ENCODE assay signal across 11 cellular contexts in the genomic region with DNA sequence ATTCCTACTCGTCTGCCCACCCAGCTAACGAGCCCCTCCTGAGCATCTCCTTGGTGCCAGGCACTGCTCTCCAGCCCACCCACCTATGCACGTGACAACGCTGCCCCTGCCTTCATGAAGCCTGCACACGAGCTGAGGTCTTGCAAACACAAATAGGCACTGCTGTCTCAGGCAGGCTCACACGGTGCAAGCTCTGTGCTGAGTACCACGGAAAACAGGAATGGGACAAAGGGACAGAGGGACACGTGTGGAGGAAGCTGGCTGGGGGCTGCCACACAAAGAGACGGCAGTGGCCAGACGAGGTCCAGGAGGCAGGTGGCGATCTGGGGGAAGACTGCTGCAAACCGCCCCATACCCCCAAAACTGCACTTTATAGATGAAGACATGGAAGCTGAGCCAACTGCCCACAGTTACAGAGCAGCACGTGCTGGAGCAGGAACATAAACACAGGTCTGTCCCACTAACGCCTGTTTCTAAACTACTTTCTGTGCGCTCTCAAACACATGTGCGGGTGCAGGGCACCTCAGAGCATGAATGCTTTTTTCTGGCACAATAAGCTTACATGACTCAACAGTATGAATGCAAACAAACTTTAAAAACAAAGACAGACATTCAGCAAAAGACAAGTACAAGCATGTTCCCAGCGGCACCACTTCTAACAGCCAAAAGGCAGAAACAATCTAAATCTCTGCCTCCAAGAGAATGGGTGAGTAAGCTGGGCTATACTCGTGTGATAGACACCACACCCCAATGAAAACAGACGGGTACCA.
A peak's percentile ranks its signal among the peaks of the same experiment; 100 is the strongest.
DNase-seq lines count a peak whose midpoint lies in the region; ATAC-seq and TF ChIP-seq lines count a peak whose summit lies in the region.
"Had no signal": no experiment of that assay in that cellular context is flagged by ENCODE, and none has a peak within 500 bp of the region (broad histone marks: within the 10 kb centered on the region; RNA-seq: fewer than 3 reads in every experiment).

No MANE protein-coding gene starts in this region.

- peaks cover 10% of the 10 kb centered on the region for H3K4me1 ChIP-seq in adipocyte (ENCODE audit: control insufficient read depth, insufficient read depth, low read length)
- no peaks in the 10 kb centered on the region for H3K4me1 ChIP-seq in CD8-positive, alpha-beta T cell (ENCODE audit: insufficient read depth, low read length)
- H3K4me1 ChIP-seq: SJCRH30 had no signal

- peaks cover 19% of the 10 kb centered on the region for H3K9me3 Mint-ChIP-seq in activated CD4-positive, alpha-beta T cell treated with anti-CD3 and anti-CD28 coated beads for 36 hours (ENCODE audit: low read depth)
- H3K9me3 Mint-ChIP-seq in CD8-positive, alpha-beta T cell: peaks cover 14% of the 10 kb centered on the region

- peaks cover 9% of the 10 kb centered on the region for H3K9me3 ChIP-seq in adipocyte (ENCODE audit: control insufficient read depth, low read length)
- peaks cover 10% of the 10 kb centered on the region for H3K9me3 ChIP-seq in CD8-positive, alpha-beta T cell (ENCODE audit: low read length)

- no peak overlapping the region for H3K27ac Mint-ChIP-seq in activated CD4-positive, alpha-beta T cell treated with anti-CD3 and anti-CD28 coated beads for 36 hours
- no peak overlapping the region for H3K27ac Mint-ChIP-seq in CD8-positive, alpha-beta T cell

- intact Hi-C loops in sciatic nerve (cut with DNase I): no loop called here
- intact Hi-C loops in activated CD4-positive, alpha-beta T cell treated with anti-CD3 and anti-CD28 coated beads for 36 hours (cut with DNase I, micrococcal nuclease): no loop called here
- intact Hi-C loops in CD8-positive, alpha-beta T cell (cut with DNase I, micrococcal nuclease): no loop called here

- H3K4me3 Mint-ChIP-seq in activated CD4-positive, alpha-beta T cell treated with anti-CD3 and anti-CD28 coated beads for 36 hours: no peak overlapping the region
- no peak overlapping the region for H3K4me3 Mint-ChIP-seq in CD8-positive, alpha-beta T cell

- no peak for TF ChIP-seq CTCF in HFF-Myc (IDR thresholded peaks at IDR 0.05; ENCODE audit: low read depth, low read length, missing control alignments)
- no peak for TF ChIP-seq CTCF in CD8-positive, alpha-beta T cell (IDR thresholded peaks at IDR 0.05)

- CTCF ChIA-PET in activated CD4-positive, alpha-beta T cell treated with anti-CD3 and anti-CD28 coated beads for 36 hours (lab: Charles Lee): no interaction called here
- CTCF ChIA-PET in CD8-positive, alpha-beta T cell (lab: Charles Lee): interaction anchor here (0.6 to 1.4 kb wide), 2 partner anchors 10 to 33 kb away, joined by 3 to 5 read pairs; no protein-coding TSS in a partner anchor

- H3K36me3 Mint-ChIP-seq in activated CD4-positive, alpha-beta T cell treated with anti-CD3 and anti-CD28 coated beads for 36 hours (ENCODE audit: low read depth): peaks cover 33% of the 10 kb centered on the region
- H3K36me3 Mint-ChIP-seq in CD8-positive, alpha-beta T cell: peaks cover 11% of the 10 kb centered on the region

- no peak overlapping the region for H3K27ac ChIP-seq in CD8-positive, alpha-beta T cell (ENCODE audit: low read depth, low read length)
- H3K27ac ChIP-seq: SJCRH30 had no signal

- DNase-seq in HFF-Myc (ENCODE audit: extremely low read depth, low read depth) (peak; percentile 46), adipocyte (ENCODE audit: low read depth) (peak; percentile 18), fibroblast of peridontal ligament (ENCODE audit: extremely low read depth) (peak; percentile 65), sciatic nerve (ENCODE audit: low spot score) (no peak)
- no peak for DNase-seq in activated CD4-positive, alpha-beta T cell treated with anti-CD3 and anti-CD28 coated beads for 36 hours
- no peak for DNase-seq in CD8-positive, alpha-beta T cell
- DNase-seq: DMS53, SJCRH30 had no signal

- H3K36me3 ChIP-seq in adipocyte (ENCODE audit: control insufficient read depth, insufficient read depth, low read length, severe bottlenecking): peaks cover 83% of the 10 kb centered on the region
- H3K36me3 ChIP-seq in CD8-positive, alpha-beta T cell (ENCODE audit: insufficient read depth, low read length): no peaks in the 10 kb centered on the region

- ATAC-seq in sciatic nerve: peak; percentile 16
- no peak for ATAC-seq in activated CD4-positive, alpha-beta T cell treated with anti-CD3 and anti-CD28 coated beads for 36 hours
- no peak for ATAC-seq in HG02970 (IDR thresholded peaks at IDR 0.05; ENCODE audit: low FRiP score, unreplicated experiment)
- ATAC-seq in CD8-positive, alpha-beta T cell: no peak
- no peak for ATAC-seq in GM18502 (IDR thresholded peaks at IDR 0.05; ENCODE audit: poor library complexity, unreplicated experiment)

- H3K27me3 Mint-ChIP-seq in activated CD4-positive, alpha-beta T cell treated with anti-CD3 and anti-CD28 coated beads for 36 hours: no peaks in the 10 kb centered on the region
- peaks cover 6% of the 10 kb centered on the region for H3K27me3 Mint-ChIP-seq in CD8-positive, alpha-beta T cell (ENCODE audit: low read depth)
- H3K27me3 Mint-ChIP-seq: IgD-negative memory B cell had no signal

- POLR2A ChIA-PET in activated CD4-positive, alpha-beta T cell treated with anti-CD3 and anti-CD28 coated beads for 36 hours (lab: Charles Lee): no interaction called here
- POLR2A ChIA-PET in CD8-positive, alpha-beta T cell (lab: Charles Lee): no interaction called here

- H3K4me3 ChIP-seq in HFF-Myc (replicated peaks; ENCODE audit: low read depth, low read length): no peak overlapping the region
- H3K4me3 ChIP-seq in adipocyte (ENCODE audit: low read length): no peak overlapping the region
- H3K4me3 ChIP-seq in CD8-positive, alpha-beta T cell (ENCODE audit: low read depth, low read length): no peak overlapping the region
- H3K4me3 ChIP-seq: SJCRH30 had no signal

- H3K4me1 Mint-ChIP-seq in activated CD4-positive, alpha-beta T cell treated with anti-CD3 and anti-CD28 coated beads for 36 hours: no peaks in the 10 kb centered on the region
- H3K4me1 Mint-ChIP-seq in CD8-positive, alpha-beta T cell (ENCODE audit: low read depth): no peaks in the 10 kb centered on the region

- no peaks in the 10 kb centered on the region for H3K27me3 ChIP-seq in adipocyte (replicated peaks; ENCODE audit: control insufficient read depth, insufficient read depth, low read length)
- H3K27me3 ChIP-seq in CD8-positive, alpha-beta T cell (ENCODE audit: insufficient read depth, low read length): no peaks in the 10 kb centered on the region
- H3K27me3 ChIP-seq: SJCRH30 had no signal

- H3K9ac ChIP-seq in adipocyte (ENCODE audit: low read length): no peak overlapping the region

Comparison
In these comparisons a context has a peak if more than half of its experiments do, and no peak if none do; other contexts are left out.
1. DNase-seq: peak in HFF-Myc (single experiment), adipocyte (single experiment) and fibroblast of peridontal ligament (single experiment); none in sciatic nerve (single experiment), activated CD4-positive, alpha-beta T cell treated with anti-CD3 and anti-CD28 coated beads for 36 hours (single experiment) and CD8-positive, alpha-beta T cell (0 of 7).